ENCODE assay signal across 1 cellular context in the genomic region with DNA sequence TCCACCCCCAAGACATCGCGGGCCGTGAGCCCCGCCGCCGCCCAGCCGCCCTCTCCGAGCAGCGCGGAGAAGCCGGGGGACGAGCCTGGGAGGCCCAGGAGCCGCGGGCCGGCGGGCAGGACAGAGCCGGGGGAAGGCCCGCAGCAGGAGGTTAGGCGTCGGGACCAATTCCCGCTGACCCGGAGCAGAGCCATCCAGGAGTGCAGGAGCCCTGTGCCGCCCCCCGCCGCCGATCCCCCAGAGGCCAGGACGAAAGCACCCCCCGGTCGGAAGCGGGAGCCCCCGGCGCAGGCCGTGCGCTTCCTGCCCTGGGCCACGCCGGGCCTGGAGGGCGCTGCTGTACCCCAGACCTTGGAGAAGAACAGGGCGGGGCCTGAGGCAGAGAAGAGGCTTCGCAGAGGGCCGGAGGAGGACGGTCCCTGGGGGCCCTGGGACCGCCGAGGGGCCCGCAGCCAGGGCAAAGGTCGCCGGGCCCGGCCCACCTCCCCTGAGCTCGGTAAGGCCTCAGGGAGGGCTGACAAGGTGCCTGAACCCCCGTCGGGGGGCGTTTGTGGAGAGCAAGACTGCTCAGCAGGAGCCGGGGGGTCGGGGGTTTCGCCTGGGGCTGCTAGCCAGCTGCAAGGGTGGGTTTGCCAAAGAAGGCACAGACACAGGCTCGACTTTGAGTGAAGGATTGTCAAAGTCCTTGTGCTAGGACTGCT.
TF ChIP-seq lines count a peak whose summit lies in the region.

No MANE protein-coding gene starts in this region.

TF ChIP-seq in GM12878, 131 proteins besides CTCF, POLR2A, EP300 and RAD21:
- TF ChIP-seq, protein P1, sequence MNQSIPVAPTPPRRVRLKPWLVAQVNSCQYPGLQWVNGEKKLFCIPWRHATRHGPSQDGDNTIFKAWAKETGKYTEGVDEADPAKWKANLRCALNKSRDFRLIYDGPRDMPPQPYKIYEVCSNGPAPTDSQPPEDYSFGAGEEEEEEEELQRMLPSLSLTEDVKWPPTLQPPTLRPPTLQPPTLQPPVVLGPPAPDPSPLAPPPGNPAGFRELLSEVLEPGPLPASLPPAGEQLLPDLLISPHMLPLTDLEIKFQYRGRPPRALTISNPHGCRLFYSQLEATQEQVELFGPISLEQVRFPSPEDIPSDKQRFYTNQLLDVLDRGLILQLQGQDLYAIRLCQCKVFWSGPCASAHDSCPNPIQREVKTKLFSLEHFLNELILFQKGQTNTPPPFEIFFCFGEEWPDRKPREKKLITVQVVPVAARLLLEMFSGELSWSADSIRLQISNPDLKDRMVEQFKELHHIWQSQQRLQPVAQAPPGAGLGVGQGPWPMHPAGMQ (IDR thresholded peaks at IDR 0.05; ENCODE audit: borderline replicate concordance): no peak
- TF ChIP-seq MAX (IDR thresholded peaks at IDR 0.05; ENCODE audit: low read depth, low read length) (no peak), MEF2B (IDR thresholded peaks at IDR 0.05; ENCODE audit: partially characterized antibody, poor library complexity, severe bottlenecking) (no peak), BACH1 (IDR thresholded peaks at IDR 0.05; ENCODE audit: borderline replicate concordance) (no peak), HCFC1 (IDR thresholded peaks at IDR 0.05; ENCODE audit: low read length) (no peak), RB1 (IDR thresholded peaks at IDR 0.05; ENCODE audit: borderline replicate concordance) (no peak), SRF (IDR thresholded peaks at IDR 0.05; ENCODE audit: low read depth in 2 of 2, low read length in 2 of 2) (no peak), STAT3 (IDR thresholded peaks at IDR 0.05; ENCODE audit: low read depth, low read length) (no peak), ATF2 (IDR thresholded peaks at IDR 0.05; ENCODE audit: low read length) (no peak), CREB1 (IDR thresholded peaks at IDR 0.05; ENCODE audit: low read depth) (no peak)
- TF ChIP-seq, protein P2, sequence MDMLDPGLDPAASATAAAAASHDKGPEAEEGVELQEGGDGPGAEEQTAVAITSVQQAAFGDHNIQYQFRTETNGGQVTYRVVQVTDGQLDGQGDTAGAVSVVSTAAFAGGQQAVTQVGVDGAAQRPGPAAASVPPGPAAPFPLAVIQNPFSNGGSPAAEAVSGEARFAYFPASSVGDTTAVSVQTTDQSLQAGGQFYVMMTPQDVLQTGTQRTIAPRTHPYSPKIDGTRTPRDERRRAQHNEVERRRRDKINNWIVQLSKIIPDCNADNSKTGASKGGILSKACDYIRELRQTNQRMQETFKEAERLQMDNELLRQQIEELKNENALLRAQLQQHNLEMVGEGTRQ (IDR thresholded peaks at IDR 0.05; ENCODE audit: borderline replicate concordance, low read depth, low read length): no peak
